In the genomic region with DNA sequence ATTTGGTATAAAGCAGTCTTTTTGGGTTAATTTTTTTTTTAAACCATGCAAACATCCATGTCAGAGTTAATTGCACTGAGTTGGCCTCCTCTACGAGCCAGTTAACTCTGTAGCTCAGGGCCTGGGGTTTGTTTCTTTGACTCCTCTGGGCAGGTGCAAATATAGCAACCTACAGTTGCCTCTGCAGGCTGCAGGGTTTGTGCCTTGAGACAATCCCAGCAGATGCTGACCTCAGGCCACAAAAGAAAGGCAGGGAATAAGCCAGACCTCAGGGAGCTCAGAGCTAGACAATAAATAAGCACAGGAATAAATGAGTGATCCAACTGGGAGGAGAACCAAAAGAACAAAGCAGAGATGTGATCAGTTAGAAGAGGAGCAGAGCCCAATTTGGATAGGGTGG, we compare ENCODE assay signal across 12 cellular contexts.
"Had no signal": no experiment of that assay in that cellular context is flagged by ENCODE, and none has a peak within 500 bp of the region (broad histone marks: within the 10 kb centered on the region; RNA-seq: fewer than 3 reads in every experiment).

No MANE protein-coding gene starts in this region.

- DNase-seq: activated CD4-positive, alpha-beta T cell treated with anti-CD3 and anti-CD28 coated beads, Interleukin-2, amount 50 U/mL, for 4 hours; activated CD4-positive, CD25-positive, alpha-beta regulatory T cell treated with anti-CD3 and anti-CD28 coated beads, Interleukin-2, amount 50 U/mL, for 72 hours; activated effector memory CD4-positive, alpha-beta T cell treated with Interleukin-2 at 50 U/mL for 16 hours; activated T-cell treated with anti-CD3 and anti-CD28 coated beads, Interleukin-2, amount 50 U/mL, for 24 hours; body of pancreas; effector memory CD4-positive, alpha-beta T cell; gastrocnemius medialis; hippocampal formation; tibial artery had no signal

- H3K27ac ChIP-seq: body of pancreas, epithelial cell of prostate, gastrocnemius medialis, right atrium auricular region, tibial artery had no signal

- H3K4me2 ChIP-seq: smooth muscle cell had no signal

- H3K9me3 ChIP-seq: body of pancreas, gastrocnemius medialis, right atrium auricular region, tibial artery had no signal

- H3K4me3 ChIP-seq: body of pancreas, gastrocnemius medialis, right atrium auricular region, smooth muscle cell, tibial artery had no signal

- H3K27me3 ChIP-seq: body of pancreas, right atrium auricular region had no signal

- H3K36me3 ChIP-seq: gastrocnemius medialis, right atrium auricular region, tibial artery had no signal

- H3K4me1 ChIP-seq: body of pancreas, right atrium auricular region, tibial artery had no signal
